ENCODE assay signal across 27 cellular contexts in genomic region chr12:48329199-48329939, GRCh38.
"Had no signal": no experiment of that assay in that cellular context is flagged by ENCODE, and none has a peak within 500 bp of the region (broad histone marks: within the 10 kb centered on the region; RNA-seq: fewer than 3 reads in every experiment).

No MANE protein-coding gene starts in this region.

- DNase-seq: activated CD4-positive, alpha-beta memory T cell treated with anti-CD3 and anti-CD28 coated beads, Interleukin-2, amount 10 ng/mL, durations not matched to agents 7 days and 5 days; activated CD4-positive, alpha-beta T cell treated with anti-CD3 and anti-CD28 coated beads for 1 hour; activated CD4-positive, alpha-beta T cell treated with anti-CD3 and anti-CD28 coated beads for 4 hours; activated CD4-positive, alpha-beta T cell treated with anti-CD3 and anti-CD28 coated beads, Interleukin-2, amount 10 ng/mL, durations not matched to agents 7 days and 5 days; activated CD4-positive, alpha-beta T cell treated with anti-CD3 and anti-CD28 coated beads, Interleukin-2, amount 50 U/mL, for 4 hours; activated effector memory CD4-positive, alpha-beta T cell treated with Interleukin-2 at 50 U/mL for 16 hours; activated gamma-delta T cell treated with Interleukin-2 at 50 U/mL for 16 hours; activated naive CD4-positive, alpha-beta T cell treated with anti-CD3 and anti-CD28 coated beads, Interleukin-2, amount 50 U/mL, for 16 hours; activated naive CD4-positive, alpha-beta T cell treated with Interleukin-2 at 50 U/mL for 16 hours; activated T-cell treated with anti-CD3 and anti-CD28 coated beads, Interleukin-2, amount 50 U/mL, for 4 hours; central memory CD4-positive, alpha-beta T cell; cerebellar nuclear complex; colonic mucosa; effector memory CD4-positive, alpha-beta T cell; erythroblast; foreskin keratinocyte; gastrocnemius medialis; T-helper 2 cell had no signal

- H3K36me3 ChIP-seq: ascending aorta, breast epithelium, cardiac muscle cell, colonic mucosa, esophagus muscularis mucosa, gastrocnemius medialis had no signal

- H3K9me3 ChIP-seq: ascending aorta, breast epithelium, colonic mucosa, esophagus muscularis mucosa, gastrocnemius medialis had no signal

- H3K27ac Mint-ChIP-seq: activated CD4-positive, alpha-beta memory T cell treated with anti-CD3 and anti-CD28 coated beads, Interleukin-2, amount 10 ng/mL, durations not matched to agents 7 days and 5 days; activated CD4-positive, alpha-beta T cell treated with anti-CD3 and anti-CD28 coated beads, Interleukin-2, amount 10 ng/mL, durations not matched to agents 7 days and 5 days; activated naive CD8-positive, alpha-beta T cell; activated T-helper 17 cell treated with anti-CD3 and anti-CD28 coated beads, Interleukin-2, amount 50 U/mL, for 72 hours; brain; WTC11 had no signal

- H3K36me3 Mint-ChIP-seq: brain had no signal

- ATAC-seq: activated T-cell treated with anti-CD3 and anti-CD28 coated beads, Interleukin-2, amount 50 U/mL, for 4 hours; activated T-helper 17 cell treated with anti-CD3 and anti-CD28 coated beads, Interleukin-2, amount 50 U/mL, for 72 hours; foreskin keratinocyte; gastrocnemius medialis; WTC11 had no signal

- H3K4me3 ChIP-seq: ascending aorta, breast epithelium, cardiac muscle cell, colonic mucosa, esophagus muscularis mucosa, gastrocnemius medialis had no signal

- H3K4me1 Mint-ChIP-seq: activated CD4-positive, alpha-beta memory T cell treated with anti-CD3 and anti-CD28 coated beads, Interleukin-2, amount 10 ng/mL, durations not matched to agents 7 days and 5 days; activated T-helper 17 cell treated with anti-CD3 and anti-CD28 coated beads, Interleukin-2, amount 50 U/mL, for 72 hours; WTC11 had no signal

- H3K27me3 ChIP-seq: ascending aorta, breast epithelium, cardiac muscle cell, colonic mucosa, gastrocnemius medialis had no signal

- H3K27ac ChIP-seq: ascending aorta, breast epithelium, cardiac muscle cell, colonic mucosa, esophagus muscularis mucosa, foreskin keratinocyte, gastrocnemius medialis, VCaP had no signal

- H3K9me3 Mint-ChIP-seq: activated CD4-positive, alpha-beta memory T cell treated with anti-CD3 and anti-CD28 coated beads, Interleukin-2, amount 10 ng/mL, durations not matched to agents 7 days and 5 days; activated CD4-positive, alpha-beta T cell treated with anti-CD3 and anti-CD28 coated beads, Interleukin-2, amount 10 ng/mL, durations not matched to agents 7 days and 5 days; activated T-cell treated with anti-CD3 and anti-CD28 coated beads, Interleukin-2, amount 50 U/mL, for 4 hours; activated T-helper 17 cell treated with anti-CD3 and anti-CD28 coated beads, Interleukin-2, amount 50 U/mL, for 72 hours had no signal

- H3K4me3 Mint-ChIP-seq: activated CD4-positive, alpha-beta memory T cell treated with anti-CD3 and anti-CD28 coated beads, Interleukin-2, amount 10 ng/mL, durations not matched to agents 7 days and 5 days; activated CD4-positive, alpha-beta T cell treated with anti-CD3 and anti-CD28 coated beads, Interleukin-2, amount 10 ng/mL, durations not matched to agents 7 days and 5 days; activated naive CD8-positive, alpha-beta T cell; activated T-cell treated with anti-CD3 and anti-CD28 coated beads, Interleukin-2, amount 50 U/mL, for 4 hours; activated T-helper 17 cell treated with anti-CD3 and anti-CD28 coated beads, Interleukin-2, amount 50 U/mL, for 72 hours; brain; WTC11 had no signal

- H3K4me1 ChIP-seq: ascending aorta, breast epithelium, colonic mucosa, esophagus muscularis mucosa, foreskin keratinocyte, gastrocnemius medialis had no signal
